ENCODE assay signal across 13 cellular contexts in the genomic region with DNA sequence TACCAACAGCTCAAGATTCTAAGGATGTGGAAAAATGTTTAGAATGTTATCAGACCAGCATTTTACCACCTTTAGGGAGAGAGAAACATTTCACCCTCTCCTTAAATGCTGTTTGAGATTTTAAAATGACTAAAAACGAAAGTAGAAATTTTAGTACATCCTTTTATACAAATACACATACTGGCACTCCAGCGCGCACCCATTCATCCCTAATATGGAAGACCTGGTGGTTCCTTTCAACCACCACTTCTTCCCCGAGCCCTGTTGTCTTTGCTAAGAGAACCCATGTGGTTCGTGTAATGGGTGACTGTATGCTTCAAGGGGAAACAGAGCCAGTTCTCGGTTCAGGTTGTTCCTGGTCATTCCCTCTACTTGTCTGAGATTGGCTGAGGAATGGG. TPM values are rescaled to one million over a fixed set of nuclear protein-coding genes. Genes with fewer than 3 reads are reported as not detected.
A peak's percentile ranks its signal among the peaks of the same experiment; 100 is the strongest.
DNase-seq lines count a peak whose midpoint lies in the region; ATAC-seq, FAIRE-seq and TF ChIP-seq lines count a peak whose summit lies in the region.
"Had no signal": no experiment of that assay in that cellular context is flagged by ENCODE, and none has a peak within 500 bp of the region (broad histone marks: within the 10 kb centered on the region; RNA-seq: fewer than 3 reads in every experiment).

No MANE protein-coding gene starts in this region.

- H3K9me3 Mint-ChIP-seq in activated B cell treated with CpG ODN at 0.5 μM for 24 hours (no peaks in the 10 kb centered on the region), memory B cell (no peaks in the 10 kb centered on the region)

- peaks cover 12% of the 10 kb centered on the region for H3K4me1 Mint-ChIP-seq in activated B cell treated with CpG ODN at 0.5 μM for 24 hours
- peaks cover 13% of the 10 kb centered on the region for H3K4me1 Mint-ChIP-seq in memory B cell

- ATAC-seq in activated B cell treated with CpG ODN at 0.5 μM for 24 hours (ENCODE audit: low read depth) (peak; percentile 54), memory B cell (ENCODE audit: low read depth) (peak; percentile 55), HG02610 (IDR thresholded peaks at IDR 0.05; ENCODE audit: unreplicated experiment) (no peak), GM19395 (IDR thresholded peaks at IDR 0.05; ENCODE audit: unreplicated experiment) (no peak), foreskin keratinocyte (no peak)
- ATAC-seq: HepG2 had no signal

- no peak for TF ChIP-seq CTCF in GM10248 (IDR thresholded peaks at IDR 0.05; ENCODE audit: control extremely low read depth, extremely low read depth, low read depth, missing control alignments)
- no peak for TF ChIP-seq CTCF in activated B cell treated with CpG ODN at 0.5 μM for 24 hours (IDR thresholded peaks at IDR 0.05)
- TF ChIP-seq CTCF in foreskin keratinocyte (conservative IDR thresholded peaks at IDR 0.05), result no peak

- H3K4me3 Mint-ChIP-seq in activated B cell treated with CpG ODN at 0.5 μM for 24 hours (peak overlapping the region; percentile 19), memory B cell (peak overlapping the region; percentile 64)

- no peaks in the 10 kb centered on the region for H3K27me3 ChIP-seq in foreskin keratinocyte

- intact Hi-C loops in activated B cell treated with CpG ODN at 0.5 μM for 24 hours (cut with micrococcal nuclease), result no loop called here

- CTCF ChIA-PET in GM10248 (lab: Yijun Ruan, JAX) (interaction anchor here (1.5 to 8.4 kb wide), 6 partner anchors 13 to 361 kb away, joined by 3 to 75 read pairs (median 4); no protein-coding TSS in a partner anchor), activated B cell treated with CpG ODN at 0.5 μM for 24 hours (lab: Charles Lee) (no interaction called here)

- no peak overlapping the region for H3K27ac ChIP-seq in foreskin keratinocyte
- H3K27ac ChIP-seq: PC-9 had no signal

- no peak overlapping the region for H3K27ac Mint-ChIP-seq in activated B cell treated with CpG ODN at 0.5 μM for 24 hours
- peak overlapping the region; percentile 35 for H3K27ac Mint-ChIP-seq in memory B cell

- no peaks in the 10 kb centered on the region for H3K4me1 ChIP-seq in foreskin keratinocyte

- TF ChIP-seq POLR2A in H54 (IDR thresholded peaks at IDR 0.05; ENCODE audit: low read depth, low read length), result no peak

- H3K27me3 Mint-ChIP-seq in activated B cell treated with CpG ODN at 0.5 μM for 24 hours (no peaks in the 10 kb centered on the region), memory B cell (no peaks in the 10 kb centered on the region)

- DNase-seq in CD1c-positive myeloid dendritic cell (ENCODE audit: extremely low spot score) (peak; percentile 35), GM10248 (ENCODE audit: extremely low spot score) (peak; percentile 48), activated B cell treated with CpG ODN at 0.5 μM for 24 hours (no peak), memory B cell (ENCODE audit: low spot score in 2 of 2) (no peak), foreskin keratinocyte (no peak), H54 (ENCODE audit: insufficient read length, low spot score) (no peak)
- DNase-seq: DMS79, NCI-H1694 treated with DMSO at 0.1 percent for 48 hours, PC-9 had no signal

- POLR2A ChIA-PET in GM10248 (lab: Yijun Ruan, JAX) (no interaction called here), activated B cell treated with CpG ODN at 0.5 μM for 24 hours (lab: Charles Lee) (interaction anchor here (1.0 kb wide), 1 partner anchor 42 kb away, joined by 3 read pairs; a partner anchor contains a TSS)

- H3K36me3 Mint-ChIP-seq in activated B cell treated with CpG ODN at 0.5 μM for 24 hours (ENCODE audit: low read depth) (peaks cover 23% of the 10 kb centered on the region), memory B cell (no peaks in the 10 kb centered on the region)

- FAIRE-seq in H54 (lab: Jason Lieb, UNC), result no peak
- FAIRE-seq: HepG2, TTC549 had no signal

RNA-seq across cellular contexts. Expression of a gene that starts 21.3 kb away (rescaled TPM):
- 9.1 and 9.4 TPM in 2 replicates for total RNA-seq in activated B cell treated with CpG ODN at 0.5 μM for 24 hours
- total RNA-seq in foreskin keratinocyte, result 5.6 and 5.7 TPM in 2 replicates
- polyA plus RNA-seq in foreskin keratinocyte, result 4.6 and 5.0 TPM in 2 replicates

RNA-seq across cellular contexts. Expression of a gene that starts 42.1 kb away (rescaled TPM):
- total RNA-seq in activated B cell treated with CpG ODN at 0.5 μM for 24 hours (56.5 and 56.6 TPM in 2 replicates), foreskin keratinocyte (44.1 and 50.9 TPM in 2 replicates)
- 54.6 and 57.7 TPM in 2 replicates for polyA plus RNA-seq in foreskin keratinocyte

Comparison
In these comparisons a context has a peak if more than half of its experiments do, and no peak if none do; other contexts are left out.
1. DNase-seq: peak in CD1c-positive myeloid dendritic cell (single experiment) and GM10248 (single experiment); none in activated B cell treated with CpG ODN at 0.5 μM for 24 hours (single experiment), memory B cell (0 of 2), foreskin keratinocyte (0 of 2) and H54 (single experiment).
2. ATAC-seq: peak in activated B cell treated with CpG ODN at 0.5 μM for 24 hours (single experiment) and memory B cell (single experiment); none in HG02610 (single experiment), GM19395 (single experiment) and foreskin keratinocyte (single experiment).